11 cellular contexts compared by ENCODE assay signal in the genomic region with DNA sequence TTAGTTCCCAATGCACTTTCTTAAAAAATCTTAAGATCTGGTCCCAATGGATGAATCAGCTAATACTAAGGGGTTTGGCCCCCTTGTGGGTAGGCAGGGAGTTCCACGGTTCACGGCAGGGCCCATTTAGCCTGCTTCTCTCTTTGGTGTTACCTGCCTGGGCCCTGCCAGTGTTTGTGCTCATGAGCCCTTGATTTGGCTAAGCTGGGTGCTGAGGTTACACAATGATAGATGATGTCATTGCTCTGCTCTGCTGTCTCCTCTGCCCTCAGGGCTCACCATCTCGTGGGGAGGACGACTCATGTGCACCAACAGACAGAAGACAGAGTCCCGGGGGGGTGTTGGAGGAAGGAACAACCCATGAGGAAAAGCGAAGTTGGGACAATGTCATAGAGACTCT. TPM values are rescaled to one million over a fixed set of nuclear protein-coding genes. Genes with fewer than 3 reads are reported as not detected.
DNase-seq lines count a peak whose midpoint lies in the region; ATAC-seq and TF ChIP-seq lines count a peak whose summit lies in the region.
"Had no signal": no experiment of that assay in that cellular context is flagged by ENCODE, and none has a peak within 500 bp of the region (broad histone marks: within the 10 kb centered on the region; RNA-seq: fewer than 3 reads in every experiment).

No MANE protein-coding gene starts in this region.

- peak; percentile 4 for TF ChIP-seq CTCF in NB4 (IDR thresholded peaks at IDR 0.05; ENCODE audit: low read depth, low read length)

- intact Hi-C loops in left colon (cut with DNase I, micrococcal nuclease): no loop called here

- no peaks in the 10 kb centered on the region for H3K9me3 ChIP-seq in muscle layer of duodenum (ENCODE audit: control insufficient read depth in 1 of 2, low read length in 2 of 2)
- H3K9me3 ChIP-seq: upper lobe of left lung had no signal

- ATAC-seq in left colon: no peak

- no peak overlapping the region for H3K4me3 ChIP-seq in NB4 (ENCODE audit: low read depth, low read length)
- H3K4me3 ChIP-seq in muscle layer of duodenum (ENCODE audit: low read depth in 1 of 2, low read length in 2 of 2): no peak overlapping the region
- H3K4me3 ChIP-seq: upper lobe of left lung had no signal

- H3K36me3 ChIP-seq in muscle layer of duodenum (ENCODE audit: control insufficient read depth in 1 of 2, insufficient read depth in 2 of 2, low read length in 2 of 2): no peaks in the 10 kb centered on the region
- H3K36me3 ChIP-seq: upper lobe of left lung had no signal

- peak; percentile 69 for DNase-seq in ELR (ENCODE audit: low read depth)
- peak; percentile 88 for DNase-seq in NB4 (ENCODE audit: low read depth)
- peak; percentile 31 for DNase-seq in central memory CD4-positive, alpha-beta T cell
- no peak for DNase-seq in stimulated activated CD4-positive, alpha-beta T cell treated with anti-CD3 and anti-CD28 coated beads, Interleukin-12 subunit alpha, Interleukin-12 subunit beta, amount 100 ng/mL, for 4 hours
- DNase-seq in left colon: no peak
- no peak for DNase-seq in NCI-H2171 treated with DMSO at 0.1 percent for 48 hours (lab: John Stamatoyannopoulos, UW)
- DNase-seq in NCI-H2227 treated with DMSO at 0.1 percent for 48 hours (lab: John Stamatoyannopoulos, UW): no peak
- DNase-seq: activated CD8-positive, alpha-beta memory T cell treated with anti-CD3 and anti-CD28 coated beads for 24 hours; stimulated activated CD4-positive, alpha-beta T cell treated with anti-CD3 and anti-CD28 coated beads, Interleukin-4, amount 100 ng/mL, for 24 hours had no signal

- no peaks in the 10 kb centered on the region for H3K27me3 ChIP-seq in muscle layer of duodenum (ENCODE audit: low read depth, low read length)
- H3K27me3 ChIP-seq: upper lobe of left lung had no signal

- peak overlapping the region; percentile 23 for H3K27ac ChIP-seq in muscle layer of duodenum (ENCODE audit: low read length)

- TF ChIP-seq POLR2A in NB4 (IDR thresholded peaks at IDR 0.05; ENCODE audit: extremely low read depth, insufficient read length): no peak

- H3K4me1 ChIP-seq in muscle layer of duodenum (ENCODE audit: control insufficient read depth in 1 of 2, insufficient read depth in 2 of 2, low read length in 2 of 2): peaks cover 0 to 3% of the 10 kb centered on the region in 2 donors

RNA-seq across cellular contexts. Expression of a gene that starts 24.4 kb away (rescaled TPM):
- 1 to 10 TPM; 1.0 to 3.0 TPM for total RNA-seq in left colon

Comparison
In these comparisons a context has a peak if more than half of its experiments do, and no peak if none do; other contexts are left out.
1. DNase-seq: peak in ELR (single experiment), NB4 (single experiment) and central memory CD4-positive, alpha-beta T cell (single experiment); none in stimulated activated CD4-positive, alpha-beta T cell treated with anti-CD3 and anti-CD28 coated beads, Interleukin-12 subunit alpha, Interleukin-12 subunit beta, amount 100 ng/mL, for 4 hours (single experiment), left colon (0 of 2), NCI-H2171 treated with DMSO at 0.1 percent for 48 hours (single experiment) and NCI-H2227 treated with DMSO at 0.1 percent for 48 hours (single experiment).